Comparison of ENCODE assay signal across 26 cellular contexts in the genomic region with DNA sequence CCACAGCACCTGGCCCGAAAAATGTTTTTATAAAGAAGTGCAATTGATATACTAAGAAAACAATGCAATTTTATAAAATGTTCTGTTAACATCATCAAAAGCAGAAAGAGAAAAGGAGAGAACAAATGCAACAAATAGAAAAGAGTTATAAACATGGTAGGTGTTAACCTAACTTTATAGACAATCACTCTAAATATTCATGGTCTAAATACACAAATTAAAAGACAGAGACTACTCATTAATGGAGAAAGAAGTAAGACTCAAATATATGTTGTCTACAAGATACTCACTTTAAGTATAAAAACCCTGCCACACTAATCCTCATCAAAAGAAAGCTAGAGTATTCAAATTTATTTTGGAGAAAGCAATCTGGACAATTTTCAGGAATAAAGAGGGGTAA.
"Had no signal": no experiment of that assay in that cellular context is flagged by ENCODE, and none has a peak within 500 bp of the region (broad histone marks: within the 10 kb centered on the region; RNA-seq: fewer than 3 reads in every experiment).

No MANE protein-coding gene starts in this region.

- FAIRE-seq: urothelium cell line had no signal

- H3K27me3 ChIP-seq: stomach, testis, thyroid gland, tibial artery, tibial nerve, transverse colon, upper lobe of left lung, upper lobe of right lung, uterus, vagina had no signal

- H3K4me3 ChIP-seq: stomach, testis, thoracic aorta, thyroid gland, tibial artery, tibial nerve, transverse colon, upper lobe of left lung, upper lobe of right lung, uterus, vagina had no signal

- H3K36me3 ChIP-seq: stomach, thoracic aorta, thyroid gland, tibial artery, tibial nerve, upper lobe of left lung, upper lobe of right lung, uterus, vagina had no signal

- H3K4me1 ChIP-seq: stomach, testis, thyroid gland, tibial nerve, transverse colon, upper lobe of left lung, upper lobe of right lung, uterus, vagina had no signal

- H3K27ac ChIP-seq: stomach, testis, thoracic aorta, thyroid gland, tibial artery, tibial nerve, transverse colon, upper lobe of left lung, upper lobe of right lung, uterus, vagina had no signal

- ATAC-seq: stimulated activated effector memory CD8-positive, alpha-beta T cell treated with anti-CD3 and anti-CD28 coated beads, Interleukin-12 subunit alpha, Interleukin-12 subunit beta, amount 100 ng/mL, for 72 hours; stimulated activated memory B cell treated with anti-CD40 and anti-IgM and Interleukin-4, amounts not matched to agents 10 μg/mL and 1 μg/mL and 100 μg/mL, for 72 hours; stimulated activated naive B cell treated with anti-CD40 and anti-IgM and Interleukin-4, amounts not matched to agents 10 μg/mL and 1 μg/mL and 100 μg/mL, for 72 hours; stimulated activated naive CD8-positive, alpha-beta T cell treated with anti-CD3 and anti-CD28 coated beads, Interleukin-15, amount 100 ng/mL, for 72 hours; stimulated activated naive CD8-positive, alpha-beta T cell treated with anti-CD3 and anti-CD28 coated beads, Interleukin-15, Interleukin-2, amounts not matched to agents 100 U/mL and 50 U/mL, for 24 hours; upper lobe of right lung had no signal

- H3K9me3 ChIP-seq: testis, thoracic aorta, thyroid gland, tibial artery, transverse colon, upper lobe of right lung, vagina had no signal

- DNase-seq: stimulated activated CD4-positive, alpha-beta T cell treated with anti-CD3 and anti-CD28 coated beads, Interleukin-2, amount 100 ng/mL, for 48 hours; stimulated activated CD4-positive, alpha-beta T cell treated with anti-CD3 and anti-CD28 coated beads, Interleukin-4, amount 100 ng/mL, for 1 hour; stimulated activated CD4-positive, alpha-beta T cell treated with anti-CD3 and anti-CD28 coated beads, Interleukin-4, amount 100 ng/mL, for 24 hours; stimulated activated CD4-positive, alpha-beta T cell treated with anti-CD3 and anti-CD28 coated beads, Interleukin-4, amount 100 ng/mL, for 4 hours; stimulated activated CD8-positive, alpha-beta memory T cell treated with anti-CD3 and anti-CD28 coated beads, Interleukin-4, amount 100 ng/mL, for 48 hours; stimulated activated naive B cell treated with anti-CD40 and anti-IgM and Interleukin-4, amounts not matched to agents 10 μg/mL and 1 μg/mL and 100 μg/mL, for 72 hours; stimulated activated naive CD4-positive, alpha-beta T cell; stimulated activated naive CD4-positive, alpha-beta T cell treated with Interleukin-2 at 50 U/mL for 16 hours; stimulated activated naive CD8-positive, alpha-beta T cell treated with anti-CD3 and anti-CD28 coated beads, Interleukin-15, amount 100 ng/mL, for 72 hours; stimulated activated naive CD8-positive, alpha-beta T cell treated with anti-CD3 and anti-CD28 coated beads, Interleukin-15, Interleukin-2, amounts not matched to agents 100 U/mL and 50 U/mL, for 24 hours; stomach; substantia nigra; testis; thyroid gland; tibial artery; transverse colon; trophoblast cell; upper lobe of left lung; upper lobe of right lung; uterus had no signal
